ENCODE assay signal across 1 cellular context in genomic region chr2:226835796-226836547, GRCh38.
TF ChIP-seq lines count a peak whose summit lies in the region.

Gene RHBDD1, plus strand, starts transcription at chr2:226836054. Its CDS starts 28,640 bp downstream, at chr2:226864694.

TF ChIP-seq in HepG2, 621 proteins besides CTCF, POLR2A, EP300 and RAD21 (continued from another document and continues in another):
- TF ChIP-seq HMGXB3 (CRISPR knock-in tag; IDR thresholded peaks at IDR 0.05; ENCODE audit: borderline replicate concordance), result no peak
- TF ChIP-seq ZFP36 (IDR thresholded peaks at IDR 0.05; ENCODE audit: borderline replicate concordance, low read depth, low read length, partially characterized antibody), result no peak
- TF ChIP-seq ZNF605 (CRISPR knock-in tag; IDR thresholded peaks at IDR 0.05), result peak; percentile 80
- no peak for TF ChIP-seq ZNF513 (CRISPR knock-in tag; conservative IDR thresholded peaks at IDR 0.05)
- TF ChIP-seq ZNF251 (CRISPR knock-in tag; IDR thresholded peaks at IDR 0.05), result peak; percentile 50; the same call in 1 of the 2 replicates
- no peak for TF ChIP-seq MLLT10 (CRISPR knock-in tag; IDR thresholded peaks at IDR 0.05)
- no peak for TF ChIP-seq SNAPC4 (CRISPR knock-in tag; IDR thresholded peaks at IDR 0.05)
- TF ChIP-seq HMGXB4 (CRISPR knock-in tag; IDR thresholded peaks at IDR 0.05; ENCODE audit: borderline replicate concordance in 1 of 2, low read depth in 1 of 2), result peak in 1 of 2 experiments; percentile 77; a peak in 2 of 4 replicates
- peak; percentile 84 for TF ChIP-seq ZNF230 (CRISPR knock-in tag; IDR thresholded peaks at IDR 0.05)
- TF ChIP-seq, protein P1, sequence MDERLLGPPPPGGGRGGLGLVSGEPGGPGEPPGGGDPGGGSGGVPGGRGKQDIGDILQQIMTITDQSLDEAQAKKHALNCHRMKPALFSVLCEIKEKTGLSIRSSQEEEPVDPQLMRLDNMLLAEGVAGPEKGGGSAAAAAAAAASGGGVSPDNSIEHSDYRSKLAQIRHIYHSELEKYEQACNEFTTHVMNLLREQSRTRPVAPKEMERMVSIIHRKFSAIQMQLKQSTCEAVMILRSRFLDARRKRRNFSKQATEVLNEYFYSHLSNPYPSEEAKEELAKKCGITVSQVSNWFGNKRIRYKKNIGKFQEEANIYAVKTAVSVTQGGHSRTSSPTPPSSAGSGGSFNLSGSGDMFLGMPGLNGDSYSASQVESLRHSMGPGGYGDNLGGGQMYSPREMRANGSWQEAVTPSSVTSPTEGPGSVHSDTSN (CRISPR knock-in tag; IDR thresholded peaks at IDR 0.05), result no peak
- no peak for TF ChIP-seq TBP (CRISPR knock-in tag; IDR thresholded peaks at IDR 0.05)
- peak; percentile 83 for TF ChIP-seq ATF3 (CRISPR knock-in tag; IDR thresholded peaks at IDR 0.05)
- no peak for TF ChIP-seq ZNF317 (CRISPR knock-in tag; IDR thresholded peaks at IDR 0.05)
- no peak for TF ChIP-seq ATAD3A (CRISPR knock-in tag; IDR thresholded peaks at IDR 0.05)
- TF ChIP-seq, protein P2, sequence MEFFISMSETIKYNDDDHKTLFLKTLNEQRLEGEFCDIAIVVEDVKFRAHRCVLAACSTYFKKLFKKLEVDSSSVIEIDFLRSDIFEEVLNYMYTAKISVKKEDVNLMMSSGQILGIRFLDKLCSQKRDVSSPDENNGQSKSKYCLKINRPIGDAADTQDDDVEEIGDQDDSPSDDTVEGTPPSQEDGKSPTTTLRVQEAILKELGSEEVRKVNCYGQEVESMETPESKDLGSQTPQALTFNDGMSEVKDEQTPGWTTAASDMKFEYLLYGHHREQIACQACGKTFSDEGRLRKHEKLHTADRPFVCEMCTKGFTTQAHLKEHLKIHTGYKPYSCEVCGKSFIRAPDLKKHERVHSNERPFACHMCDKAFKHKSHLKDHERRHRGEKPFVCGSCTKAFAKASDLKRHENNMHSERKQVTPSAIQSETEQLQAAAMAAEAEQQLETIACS (CRISPR knock-in tag; IDR thresholded peaks at IDR 0.05), result no peak
- TF ChIP-seq, protein P3, sequence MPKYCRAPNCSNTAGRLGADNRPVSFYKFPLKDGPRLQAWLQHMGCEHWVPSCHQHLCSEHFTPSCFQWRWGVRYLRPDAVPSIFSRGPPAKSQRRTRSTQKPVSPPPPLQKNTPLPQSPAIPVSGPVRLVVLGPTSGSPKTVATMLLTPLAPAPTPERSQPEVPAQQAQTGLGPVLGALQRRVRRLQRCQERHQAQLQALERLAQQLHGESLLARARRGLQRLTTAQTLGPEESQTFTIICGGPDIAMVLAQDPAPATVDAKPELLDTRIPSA (CRISPR knock-in tag; IDR thresholded peaks at IDR 0.05; ENCODE audit: borderline replicate concordance), result 0 out of 2 replicates have a peak, but pooled peaks have one; percentile 85
- TF ChIP-seq KMT2A (CRISPR knock-in tag; IDR thresholded peaks at IDR 0.05), result peak; percentile 20; the same call in 1 of the 2 replicates
- no peak for TF ChIP-seq ZNF660 (CRISPR knock-in tag; IDR thresholded peaks at IDR 0.05; ENCODE audit: borderline replicate concordance, low read depth)
- no peak for TF ChIP-seq ZNF496 (CRISPR knock-in tag; IDR thresholded peaks at IDR 0.05; ENCODE audit: insufficient replicate concordance)
- no peak for TF ChIP-seq ZNF143 (CRISPR knock-in tag; IDR thresholded peaks at IDR 0.05)
- TF ChIP-seq ETV6 (CRISPR knock-in tag; conservative IDR thresholded peaks at IDR 0.05), result no peak
- TF ChIP-seq TEF (CRISPR knock-in tag; IDR thresholded peaks at IDR 0.05), result no peak
- no peak for TF ChIP-seq SMAD9 (CRISPR knock-in tag; IDR thresholded peaks at IDR 0.05)
- TF ChIP-seq, protein P4, sequence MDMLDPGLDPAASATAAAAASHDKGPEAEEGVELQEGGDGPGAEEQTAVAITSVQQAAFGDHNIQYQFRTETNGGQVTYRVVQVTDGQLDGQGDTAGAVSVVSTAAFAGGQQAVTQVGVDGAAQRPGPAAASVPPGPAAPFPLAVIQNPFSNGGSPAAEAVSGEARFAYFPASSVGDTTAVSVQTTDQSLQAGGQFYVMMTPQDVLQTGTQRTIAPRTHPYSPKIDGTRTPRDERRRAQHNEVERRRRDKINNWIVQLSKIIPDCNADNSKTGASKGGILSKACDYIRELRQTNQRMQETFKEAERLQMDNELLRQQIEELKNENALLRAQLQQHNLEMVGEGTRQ (IDR thresholded peaks at IDR 0.05; ENCODE audit: low read depth, low read length), result no peak
- TF ChIP-seq, protein P4 (CRISPR knock-in tag; IDR thresholded peaks at IDR 0.05; ENCODE audit: borderline replicate concordance), result peak; percentile 48; the same call in 1 of the 2 replicates
- no peak for TF ChIP-seq ZMAT5 (CRISPR knock-in tag; IDR thresholded peaks at IDR 0.05; ENCODE audit: borderline replicate concordance, low read depth)
- no peak for TF ChIP-seq SSRP1 (CRISPR knock-in tag; IDR thresholded peaks at IDR 0.05)
- peak; percentile 77; the same call in 1 of the 2 replicates for TF ChIP-seq ZNF44 (CRISPR knock-in tag; IDR thresholded peaks at IDR 0.05)
- TF ChIP-seq HNRNPH1 (optimal IDR thresholded peaks at IDR 0.05; ENCODE audit: low read depth, low read length), result no peak
- no peak; the same call in none of the 2 replicates for TF ChIP-seq ZNF782 (CRISPR knock-in tag; IDR thresholded peaks at IDR 0.05; ENCODE audit: borderline replicate concordance)
- TF ChIP-seq SNAPC2 (CRISPR knock-in tag; IDR thresholded peaks at IDR 0.05), result no peak
- peak; percentile 97 for TF ChIP-seq ZNF709 (CRISPR knock-in tag; IDR thresholded peaks at IDR 0.05)
- TF ChIP-seq ZBTB3 (CRISPR knock-in tag; IDR thresholded peaks at IDR 0.05; ENCODE audit: borderline replicate concordance, low read depth), result no peak
- TF ChIP-seq FOXK2 (IDR thresholded peaks at IDR 0.05), result no peak
- no peak for TF ChIP-seq ZFP36L2 (CRISPR knock-in tag; IDR thresholded peaks at IDR 0.05)
- peak; percentile 94; the same call in 1 of the 2 replicates for TF ChIP-seq POGK (CRISPR knock-in tag; conservative IDR thresholded peaks at IDR 0.05)
- peak; percentile 91; the same call in 1 of the 2 replicates for TF ChIP-seq ZNF703 (CRISPR knock-in tag; IDR thresholded peaks at IDR 0.05; ENCODE audit: borderline replicate concordance)
